In genomic region chr14:20631023-20631820, GRCh38 we compare ENCODE assay signal across 2 cellular contexts.
TF ChIP-seq lines count a peak whose summit lies in the region.

No MANE protein-coding gene starts in this region.

TF ChIP-seq in SK-N-SH treated with all-trans-retinoic acid at 6 μM for 48 hours, 23 proteins besides CTCF, POLR2A, EP300 and RAD21:
- TF ChIP-seq ZNF565 (CRISPR knock-in tag; conservative IDR thresholded peaks at IDR 0.05; ENCODE audit: low read depth): no peak
- TF ChIP-seq ZNF8 (CRISPR knock-in tag; IDR thresholded peaks at IDR 0.05): no peak
- TF ChIP-seq TOX (CRISPR knock-in tag; IDR thresholded peaks at IDR 0.05; ENCODE audit: borderline replicate concordance): no peak
- no peak for TF ChIP-seq TCF4 (CRISPR knock-in tag; IDR thresholded peaks at IDR 0.05; ENCODE audit: borderline replicate concordance)
- TF ChIP-seq CSRNP3 (CRISPR knock-in tag; IDR thresholded peaks at IDR 0.05): no peak
- no peak for TF ChIP-seq ZFP30 (CRISPR knock-in tag; IDR thresholded peaks at IDR 0.05)
- no peak for TF ChIP-seq OSR1 (CRISPR knock-in tag; IDR thresholded peaks at IDR 0.05)

TF ChIP-seq in K562, 482 proteins besides CTCF, POLR2A, EP300 and RAD21 (continues in another document):
- TF ChIP-seq ZBTB40 (IDR thresholded peaks at IDR 0.05) (peak; percentile 76), ZBTB40 (CRISPR knock-in tag; IDR thresholded peaks at IDR 0.05) (no peak), E2F1 (CRISPR knock-in tag; IDR thresholded peaks at IDR 0.05) (no peak), ZNF239 (CRISPR knock-in tag; IDR thresholded peaks at IDR 0.05) (no peak), POLR3G (IDR thresholded peaks at IDR 0.05; ENCODE audit: extremely low read depth, insufficient read length, insufficient replicate concordance) (peak; percentile 21), KAT8 (IDR thresholded peaks at IDR 0.05; ENCODE audit: low read depth) (no peak), ZNF175 (CRISPR knock-in tag; IDR thresholded peaks at IDR 0.05; ENCODE audit: low read depth) (no peak), ADNP (tag; IDR thresholded peaks at IDR 0.05) (peak; percentile 90), ZNF133 (CRISPR knock-in tag; IDR thresholded peaks at IDR 0.05) (no peak), ZFP91 (CRISPR knock-in tag; IDR thresholded peaks at IDR 0.05) (no peak), SNRNP70 (optimal IDR thresholded peaks at IDR 0.05; ENCODE audit: low read depth, low read length) (no peak), ZNF668 (CRISPR knock-in tag; IDR thresholded peaks at IDR 0.05) (no peak), BRD4 (IDR thresholded peaks at IDR 0.05) (0 out of 2 replicates have a peak, but pooled peaks have one; percentile 37), SMARCA4 (IDR thresholded peaks at IDR 0.05) (no peak), FOXA3 (CRISPR knock-in tag; conservative IDR thresholded peaks at IDR 0.05 in 1 of 2, IDR thresholded peaks at IDR 0.05 in 1 of 2) (0 out of 4 replicates have a peak, but pooled peaks of 1 of the 2 experiments have one; percentile 30), NFIC (IDR thresholded peaks at IDR 0.05) (peak; percentile 46; the same call in 1 of the 2 replicates), BDP1 (IDR thresholded peaks at IDR 0.05; ENCODE audit: insufficient read depth, insufficient read length) (peak; percentile 36), HINFP (tag; conservative IDR thresholded peaks at IDR 0.05; ENCODE audit: low read depth) (no peak), HDAC2 (IDR thresholded peaks at IDR 0.05) (no peak), GTF3C2 (IDR thresholded peaks at IDR 0.05; ENCODE audit: borderline replicate concordance, extremely low read depth, insufficient read length) (peak; percentile 74), RB1 (IDR thresholded peaks at IDR 0.05; ENCODE audit: low read depth) (peak; percentile 44; the same call in 1 of the 2 replicates), FOXK2 (conservative IDR thresholded peaks at IDR 0.05 in 1 of 2, IDR thresholded peaks at IDR 0.05 in 1 of 2; ENCODE audit: low read depth in 2 of 2) (peak in 1 of 2 experiments; percentile 67; a peak in 2 of 4 replicates), NR4A1 (CRISPR knock-in tag; IDR thresholded peaks at IDR 0.05) (no peak), NR4A1 (tag; IDR thresholded peaks at IDR 0.05) (no peak), TEAD4 (IDR thresholded peaks at IDR 0.05; ENCODE audit: low read length) (peak; percentile 56), TEAD4 (CRISPR knock-in tag; IDR thresholded peaks at IDR 0.05; ENCODE audit: borderline replicate concordance) (no peak), POLR2H (tag; IDR thresholded peaks at IDR 0.05; ENCODE audit: low read depth) (peak; percentile 99), ARNT (IDR thresholded peaks at IDR 0.05) (peak in 1 of 2 experiments; percentile 27; a peak in 1 of 4 replicates), ATF6 (CRISPR knock-in tag; IDR thresholded peaks at IDR 0.05) (no peak), HES1 (IDR thresholded peaks at IDR 0.05; ENCODE audit: low read depth) (no peak), ZNF395 (CRISPR knock-in tag; IDR thresholded peaks at IDR 0.05) (0 out of 2 replicates have a peak, but pooled peaks have one; percentile 25), TBP (optimal IDR thresholded peaks at IDR 0.05; ENCODE audit: low read depth, low read length) (peak; percentile 99), BRD9 (IDR thresholded peaks at IDR 0.05; ENCODE audit: low read depth, partially characterized antibody) (peak; percentile 68)
